9 cellular contexts compared by ENCODE assay signal in the genomic region with DNA sequence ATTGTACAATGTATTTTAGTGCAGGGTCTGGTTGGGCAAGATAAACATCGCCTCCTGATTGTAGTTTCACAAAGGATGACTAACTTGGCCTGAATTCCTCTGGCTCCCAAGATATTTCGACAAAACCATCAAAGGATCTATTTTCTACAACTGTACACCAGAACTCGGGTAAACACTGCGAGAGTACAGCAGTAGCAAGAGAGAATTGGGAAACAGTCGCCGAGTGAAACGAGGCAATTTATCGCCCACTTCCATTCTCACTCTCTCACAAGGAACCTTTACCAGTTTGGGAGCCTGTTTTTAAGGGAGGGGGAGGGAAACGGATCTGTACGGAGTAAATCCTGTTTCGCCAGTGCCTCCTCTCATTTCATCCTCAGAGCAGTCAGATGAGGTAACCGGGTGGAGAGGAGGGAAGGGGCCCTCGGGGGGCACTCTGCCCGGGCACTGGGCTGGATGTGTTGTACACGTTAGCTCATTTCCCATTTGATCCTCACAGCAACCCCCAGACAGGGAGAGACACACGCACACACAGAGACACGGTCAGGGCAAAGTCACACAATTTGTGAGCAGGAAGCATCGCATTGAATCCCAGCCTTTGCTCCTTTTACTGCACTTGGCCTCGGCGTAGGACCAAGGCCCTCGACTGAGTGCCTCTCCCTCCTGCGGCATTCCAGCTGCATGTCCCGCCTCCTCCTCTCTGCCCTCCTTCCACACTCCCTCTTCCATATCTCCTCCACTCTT.
DNase-seq lines count a peak whose midpoint lies in the region; ATAC-seq and TF ChIP-seq lines count a peak whose summit lies in the region.
"Had no signal": no experiment of that assay in that cellular context is flagged by ENCODE, and none has a peak within 500 bp of the region (broad histone marks: within the 10 kb centered on the region; RNA-seq: fewer than 3 reads in every experiment).

No MANE protein-coding gene starts in this region.

- H3K4me3 ChIP-seq in left ventricle myocardium inferior (peak overlapping the region; percentile 43), skeletal muscle satellite cell (ENCODE audit: low read length) (peak overlapping the region; percentile 54)

- peak overlapping the region; percentile 77 for H3K9ac ChIP-seq in skeletal muscle satellite cell (ENCODE audit: low read depth, low read length)

- no peaks in the 10 kb centered on the region for H3K9me3 ChIP-seq in left ventricle myocardium inferior (replicated peaks)
- H3K9me3 ChIP-seq in skeletal muscle satellite cell (replicated peaks; ENCODE audit: low read length), result no peaks in the 10 kb centered on the region

- intact Hi-C loops in activated T-helper 1 cell treated with anti-CD3 and anti-CD28 coated beads, Interleukin-12 subunit alpha, Interleukin-12 subunit beta, Interleukin-2, Interleukin-4 antibody, amounts not matched to agents 30 ng/mL and 10 ng/mL and 1 ng/mL, durations not matched to agents 14 hours and 24 hours and 36 hours (cut with micrococcal nuclease), result no loop called here
- intact Hi-C loops in left ventricle myocardium inferior (cut with micrococcal nuclease), result no loop called here

- no peaks in the 10 kb centered on the region for H3K36me3 ChIP-seq in left ventricle myocardium inferior
- H3K36me3 ChIP-seq in skeletal muscle satellite cell (ENCODE audit: insufficient read depth, low read length), result no peaks in the 10 kb centered on the region

- no peak overlapping the region for H3K4me3 Mint-ChIP-seq in activated T-helper 1 cell treated with anti-CD3 and anti-CD28 coated beads, Interleukin-12 subunit alpha, Interleukin-12 subunit beta, Interleukin-2, Interleukin-4 antibody, amounts not matched to agents 30 ng/mL and 10 ng/mL and 1 ng/mL, durations not matched to agents 14 hours and 24 hours and 36 hours

- peak; percentile 80 for DNase-seq in HT1080 (ENCODE audit: low read depth)
- no peak for DNase-seq in activated T-helper 1 cell treated with anti-CD3 and anti-CD28 coated beads, Interleukin-12 subunit alpha, Interleukin-12 subunit beta, Interleukin-2, Interleukin-4 antibody, amounts not matched to agents 30 ng/mL and 10 ng/mL and 1 ng/mL, durations not matched to agents 14 hours and 24 hours and 36 hours (ENCODE audit: low spot score)
- DNase-seq in left ventricle myocardium inferior, result no peak
- DNase-seq in activated effector memory CD4-positive, alpha-beta T cell treated with Interleukin-2 at 50 U/mL for 16 hours, result no peak
- DNase-seq in DMS153 (lab: John Stamatoyannopoulos, UW), result no peak

- H3K9me3 Mint-ChIP-seq in activated T-helper 1 cell treated with anti-CD3 and anti-CD28 coated beads, Interleukin-12 subunit alpha, Interleukin-12 subunit beta, Interleukin-2, Interleukin-4 antibody, amounts not matched to agents 30 ng/mL and 10 ng/mL and 1 ng/mL, durations not matched to agents 14 hours and 24 hours and 36 hours, result no peaks in the 10 kb centered on the region

- ATAC-seq in GM21381 (IDR thresholded peaks at IDR 0.05; ENCODE audit: unreplicated experiment), result no peak
- ATAC-seq in GM19324 (IDR thresholded peaks at IDR 0.05; ENCODE audit: low FRiP score, unreplicated experiment), result no peak
- ATAC-seq: Panc1 had no signal

- TF ChIP-seq CTCF in left ventricle myocardium inferior (IDR thresholded peaks at IDR 0.05; ENCODE audit: borderline replicate concordance), result no peak

- H3K27me3 Mint-ChIP-seq in activated T-helper 1 cell treated with anti-CD3 and anti-CD28 coated beads, Interleukin-12 subunit alpha, Interleukin-12 subunit beta, Interleukin-2, Interleukin-4 antibody, amounts not matched to agents 30 ng/mL and 10 ng/mL and 1 ng/mL, durations not matched to agents 14 hours and 24 hours and 36 hours (ENCODE audit: insufficient read depth), result peaks cover 8% of the 10 kb centered on the region

- H3K27ac ChIP-seq in left ventricle myocardium inferior (replicated peaks), result peak overlapping the region; percentile 27

- H3K27me3 ChIP-seq in left ventricle myocardium inferior (ENCODE audit: low read depth) (no peaks in the 10 kb centered on the region), skeletal muscle satellite cell (ENCODE audit: control insufficient read depth, insufficient read depth, low read length) (peaks cover 15% of the 10 kb centered on the region)

- peaks cover 59% of the 10 kb centered on the region for H3K4me1 Mint-ChIP-seq in activated T-helper 1 cell treated with anti-CD3 and anti-CD28 coated beads, Interleukin-12 subunit alpha, Interleukin-12 subunit beta, Interleukin-2, Interleukin-4 antibody, amounts not matched to agents 30 ng/mL and 10 ng/mL and 1 ng/mL, durations not matched to agents 14 hours and 24 hours and 36 hours (ENCODE audit: low read depth)

- H3K4me2 ChIP-seq in skeletal muscle satellite cell (ENCODE audit: low read length), result peak overlapping the region; percentile 82

- peaks cover 45% of the 10 kb centered on the region for H3K4me1 ChIP-seq in left ventricle myocardium inferior
- peaks cover 41% of the 10 kb centered on the region for H3K4me1 ChIP-seq in skeletal muscle satellite cell (ENCODE audit: control insufficient read depth, insufficient read depth, low read length)

- peak overlapping the region; percentile 87 for H3K27ac Mint-ChIP-seq in activated T-helper 1 cell treated with anti-CD3 and anti-CD28 coated beads, Interleukin-12 subunit alpha, Interleukin-12 subunit beta, Interleukin-2, Interleukin-4 antibody, amounts not matched to agents 30 ng/mL and 10 ng/mL and 1 ng/mL, durations not matched to agents 14 hours and 24 hours and 36 hours

- H3K36me3 Mint-ChIP-seq in activated T-helper 1 cell treated with anti-CD3 and anti-CD28 coated beads, Interleukin-12 subunit alpha, Interleukin-12 subunit beta, Interleukin-2, Interleukin-4 antibody, amounts not matched to agents 30 ng/mL and 10 ng/mL and 1 ng/mL, durations not matched to agents 14 hours and 24 hours and 36 hours (ENCODE audit: low read depth), result peaks cover 10% of the 10 kb centered on the region
